Comparison of ENCODE assay signal across 8 cellular contexts in the genomic region with DNA sequence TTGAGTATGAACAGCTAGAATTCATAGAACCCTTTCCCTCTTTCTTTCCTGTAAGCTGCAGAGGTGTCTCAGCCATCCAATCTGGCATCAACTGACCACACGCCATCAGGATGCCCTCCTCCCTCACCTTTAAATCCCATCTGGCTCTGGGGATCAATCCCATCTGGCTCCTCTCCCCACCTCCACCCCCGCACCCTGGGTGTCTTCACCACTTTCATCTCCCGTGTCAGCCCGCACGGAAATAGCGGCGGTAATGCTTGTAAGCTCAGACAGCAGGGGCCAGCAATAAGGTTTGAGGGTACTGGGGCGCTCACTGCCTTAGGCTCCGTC. TPM values are rescaled to one million over a fixed set of nuclear protein-coding genes. Genes with fewer than 3 reads are reported as not detected.
DNase-seq lines count a peak whose midpoint lies in the region; ATAC-seq and TF ChIP-seq lines count a peak whose summit lies in the region.

No MANE protein-coding gene starts in this region.

- TF ChIP-seq CTCF in heart right ventricle (IDR thresholded peaks at IDR 0.05) = no peak
- no peak for TF ChIP-seq CTCF in GM20000 (IDR thresholded peaks at IDR 0.05; ENCODE audit: extremely low read depth, missing control alignments)

- H3K9me3 Mint-ChIP-seq in activated T-cell treated with anti-CD3 and anti-CD28 coated beads, Interleukin-2, amount 50 U/mL, for 72 hours = no peaks in the 10 kb centered on the region

- H3K27me3 Mint-ChIP-seq in activated T-cell treated with anti-CD3 and anti-CD28 coated beads, Interleukin-2, amount 50 U/mL, for 72 hours (ENCODE audit: low read depth) = no peaks in the 10 kb centered on the region

- peak overlapping the region; percentile 75 to 78 for H3K4me3 Mint-ChIP-seq in activated T-cell treated with anti-CD3 and anti-CD28 coated beads, Interleukin-2, amount 50 U/mL, for 72 hours

- H3K4me1 ChIP-seq in heart right ventricle = peaks cover 27 to 73% (median 56%) of the 10 kb centered on the region in 9 donors
- H3K4me1 ChIP-seq in iPS DF 6.9 (ENCODE audit: control insufficient read depth, insufficient read depth, low read length) = peaks cover 7% of the 10 kb centered on the region
- H3K4me1 ChIP-seq in subcutaneous abdominal adipose tissue (ENCODE audit: control insufficient read depth in 5 of 5, insufficient read depth in 5 of 5, low read length in 5 of 5) = peaks cover 7 to 56% (median 44%) of the 10 kb centered on the region in 5 donors

- intact Hi-C loops in heart right ventricle (cut with DNase I) (loop anchor here in 2 of 10 donors (2.0 kb wide), 2 partner anchors 26 to 42 kb away; partner anchors contain the start of gene DNAJB2 (in 2 of the 2)), left cardiac atrium (cut with DNase I) (no loop called here)

- H3K27ac ChIP-seq in heart right ventricle (peak overlapping the region in 9 of 10 donors; percentile 6 to 99 (median 84)), iPS DF 6.9 (ENCODE audit: low read length) (no peak overlapping the region), subcutaneous abdominal adipose tissue (ENCODE audit: low read depth, low read length) (no peak overlapping the region)

- H3K36me3 Mint-ChIP-seq in activated T-cell treated with anti-CD3 and anti-CD28 coated beads, Interleukin-2, amount 50 U/mL, for 72 hours (ENCODE audit: insufficient read depth in 2 of 2) = peaks cover 4 to 14% of the 10 kb centered on the region in 2 donors

- WGBS in heart right ventricle, 2 donors = 14 to 18% methylated on average over 9 of the region's 9 CpGs
- no CpG with 5 or more reads among the region's 9 CpGs for WGBS in iPS DF 6.9 (ENCODE audit: insufficient coverage, insufficient read length)

- peaks cover 71% of the 10 kb centered on the region for H3K4me1 Mint-ChIP-seq in activated T-cell treated with anti-CD3 and anti-CD28 coated beads, Interleukin-2, amount 50 U/mL, for 72 hours (ENCODE audit: low read depth)

- H3K9me3 ChIP-seq in heart right ventricle (no peaks in the 10 kb centered on the region), iPS DF 6.9 (ENCODE audit: control insufficient read depth, insufficient read depth, low read length) (no peaks in the 10 kb centered on the region), subcutaneous abdominal adipose tissue (ENCODE audit: control insufficient read depth in 5 of 5, low read length in 5 of 5) (no peaks in the 10 kb centered on the region)

- peak in 3 of 8 donors; percentile 1 to 2 (median 1) for ATAC-seq in heart right ventricle
- no peak for ATAC-seq in left cardiac atrium
- no peak for ATAC-seq in activated T-cell treated with anti-CD3 and anti-CD28 coated beads, Interleukin-2, amount 50 U/mL, for 72 hours (replicated peaks in 1 of 2)
- ATAC-seq in HG03378 (IDR thresholded peaks at IDR 0.05; ENCODE audit: unreplicated experiment) = no peak
- ATAC-seq in GM21360 (IDR thresholded peaks at IDR 0.05; ENCODE audit: unreplicated experiment) = no peak

- peak overlapping the region in 2 of 5 donors; percentile 66 to 69 for H3K9ac ChIP-seq in subcutaneous abdominal adipose tissue (ENCODE audit: low read length in 5 of 5)

- H3K27me3 ChIP-seq in heart right ventricle (peaks cover 0 to 22% (median 0%) of the 10 kb centered on the region in 7 donors), iPS DF 6.9 (ENCODE audit: control insufficient read depth, insufficient read depth, low read length) (peaks cover 17% of the 10 kb centered on the region), subcutaneous abdominal adipose tissue (ENCODE audit: control insufficient read depth in 5 of 5, insufficient read depth in 4 of 5, low read length in 5 of 5) (peaks cover 8 to 36% (median 28%) of the 10 kb centered on the region in 5 donors)

- H3K27ac Mint-ChIP-seq in activated T-cell treated with anti-CD3 and anti-CD28 coated beads, Interleukin-2, amount 50 U/mL, for 72 hours = peak overlapping the region; percentile 89

- peaks cover 0 to 35% (median 7%) of the 10 kb centered on the region in 9 donors for H3K36me3 ChIP-seq in heart right ventricle
- peaks cover 4% of the 10 kb centered on the region for H3K36me3 ChIP-seq in iPS DF 6.9 (ENCODE audit: control insufficient read depth, insufficient read depth, low read length)
- peaks cover 0 to 28% (median 14%) of the 10 kb centered on the region in 5 donors for H3K36me3 ChIP-seq in subcutaneous abdominal adipose tissue (ENCODE audit: control insufficient read depth in 5 of 5, insufficient read depth in 5 of 5, low read length in 5 of 5)

- no peak for DNase-seq in heart right ventricle
- no peak for DNase-seq in left cardiac atrium
- DNase-seq in activated T-cell treated with anti-CD3 and anti-CD28 coated beads, Interleukin-2, amount 50 U/mL, for 72 hours = no peak
- no peak for DNase-seq in iPS DF 6.9 (ENCODE audit: low read depth, low spot score)
- DNase-seq in GM20000 (ENCODE audit: low spot score) = no peak

- H3K4me3 ChIP-seq in heart right ventricle (peak overlapping the region in 9 of 10 donors; percentile 54 to 95 (median 82)), iPS DF 6.9 (ENCODE audit: low read length) (peak overlapping the region; percentile 13; the same call in 1 of the 2 replicates), subcutaneous abdominal adipose tissue (ENCODE audit: low read depth in 1 of 5, low read length in 5 of 5) (peak overlapping the region in 4 of 5 donors; percentile 36 to 82 (median 73))

RNA-seq across cellular contexts. Expression of gene TUBA4B, which starts 0.5 kb away (rescaled TPM):
- total RNA-seq in heart right ventricle (not detected), left cardiac atrium (not detected)
- polyA plus RNA-seq in heart right ventricle = not detected
- not detected for total RNA-seq in activated T-cell treated with anti-CD3 and anti-CD28 coated beads, Interleukin-2, amount 50 U/mL, for 72 hours

RNA-seq across cellular contexts. Expression of gene TUBA4A, which starts 1.2 kb away (rescaled TPM):
- 100 to 1,000 TPM in 7 of 10 donors, 10 to 100 TPM in 3; 76.0 to 245 (median 145) TPM for total RNA-seq in heart right ventricle
- 100 to 1,000 TPM in 1 of 2 donors, 10 to 100 TPM in 1; 61.0 to 341 TPM for polyA plus RNA-seq in heart right ventricle
- total RNA-seq in left cardiac atrium = 10 to 100 TPM; 42.1 to 72.9 TPM
- total RNA-seq in activated T-cell treated with anti-CD3 and anti-CD28 coated beads, Interleukin-2, amount 50 U/mL, for 72 hours = 10 to 100 TPM; 82.0 to 99.8 TPM

RNA-seq across cellular contexts. Expression of gene STK16, which starts 7.3 kb away (rescaled TPM):
- total RNA-seq in heart right ventricle (10 to 100 TPM; 14.6 to 23.1 (median 19.7) TPM), left cardiac atrium (10 to 100 TPM; 15.6 to 17.4 TPM)
- 10 to 100 TPM; 12.9 to 26.7 TPM for polyA plus RNA-seq in heart right ventricle
- 10 to 100 TPM; 36.8 to 46.0 TPM for total RNA-seq in activated T-cell treated with anti-CD3 and anti-CD28 coated beads, Interleukin-2, amount 50 U/mL, for 72 hours

RNA-seq across cellular contexts. Expression of gene GLB1L, which starts 7.3 kb away (rescaled TPM):
- total RNA-seq in heart right ventricle = 1 to 10 TPM; 1.6 to 5.2 (median 2.6) TPM
- polyA plus RNA-seq in heart right ventricle = 1 to 10 TPM; 1.5 to 2.1 TPM
- 1 to 10 TPM; 4.7 to 4.9 TPM for total RNA-seq in left cardiac atrium
- 1 to 10 TPM; 2.3 to 3.4 TPM for total RNA-seq in activated T-cell treated with anti-CD3 and anti-CD28 coated beads, Interleukin-2, amount 50 U/mL, for 72 hours

RNA-seq across cellular contexts. Expression of gene ANKZF1, which starts 22.9 kb away (rescaled TPM):
- total RNA-seq in heart right ventricle (10 to 100 TPM; 16.4 to 36.8 (median 25.5) TPM), left cardiac atrium (10 to 100 TPM; 16.0 to 20.3 TPM)
- polyA plus RNA-seq in heart right ventricle = 10 to 100 TPM; 12.7 to 44.7 TPM
- total RNA-seq in activated T-cell treated with anti-CD3 and anti-CD28 coated beads, Interleukin-2, amount 50 U/mL, for 72 hours = 100 to 1,000 TPM; 101 to 117 TPM

Comparison
In these comparisons a context has a peak if more than half of its experiments do, and no peak if none do; other contexts are left out.
1. H3K27ac ChIP-seq: peak in heart right ventricle (9 of 10); none in iPS DF 6.9 (single experiment) and subcutaneous abdominal adipose tissue (single experiment).
2. H3K4me3 ChIP-seq: peak in every context shown above with its lines; median percentile 82 in heart right ventricle; 73 in subcutaneous abdominal adipose tissue; 13 in iPS DF 6.9.